In the genomic region with DNA sequence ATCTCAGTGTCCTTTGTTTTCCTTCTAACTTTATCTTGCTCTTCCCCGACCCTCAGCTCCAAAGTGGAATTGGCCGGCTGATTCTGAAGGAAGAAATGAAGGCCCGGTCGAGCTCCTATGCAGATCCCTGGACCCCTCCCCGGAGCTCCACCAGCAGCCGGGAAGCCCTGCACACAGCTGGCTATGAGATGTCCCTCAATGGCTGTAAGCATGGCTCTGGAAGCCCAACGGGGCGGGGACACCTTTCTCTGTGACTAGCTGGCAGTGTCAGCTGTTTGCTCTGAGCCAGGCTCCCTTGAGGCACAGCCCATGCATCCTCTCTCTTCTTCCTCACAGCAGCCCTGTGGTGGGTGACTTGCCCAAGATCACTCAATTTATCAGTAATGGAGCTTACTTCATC, we compare ENCODE assay signal across 35 cellular contexts. TPM values are rescaled to one million over a fixed set of nuclear protein-coding genes. Genes with fewer than 3 reads are reported as not detected.
"Had no signal": no experiment of that assay in that cellular context is flagged by ENCODE, and none has a peak within 500 bp of the region (broad histone marks: within the 10 kb centered on the region; RNA-seq: fewer than 3 reads in every experiment).

No MANE protein-coding gene starts in this region.

- H3K27ac Mint-ChIP-seq: activated naive CD4-positive, alpha-beta T cell treated with anti-CD3 and anti-CD28 coated beads for 36 hours; activated naive CD4-positive, alpha-beta T cell treated with anti-CD3 and anti-CD28 coated beads, Interleukin-2, amount 10 ng/mL, durations not matched to agents 7 days and 5 days; activated naive CD8-positive, alpha-beta T cell; activated naive CD8-positive, alpha-beta T cell treated with anti-CD3 and anti-CD28 coated beads for 36 hours; activated naive CD8-positive, alpha-beta T cell treated with anti-CD3 and anti-CD28 coated beads, Interleukin-2, amount 10 ng/mL, durations not matched to agents 7 days and 5 days; activated naive CD8-positive, alpha-beta T cell treated with anti-CD3 and anti-CD28 coated beads, Interleukin-2, amount 50 U/mL, for 24 hours; activated T-cell treated with anti-CD3 and anti-CD28 coated beads, Interleukin-2, amount 50 U/mL, for 24 hours; activated T-cell treated with anti-CD3 and anti-CD28 coated beads, Interleukin-2, amount 50 U/mL, for 72 hours; activated T-helper 1 cell treated with anti-CD3 and anti-CD28 coated beads, Interleukin-12 subunit alpha, Interleukin-12 subunit beta, Interleukin-2, Interleukin-4 antibody, amounts not matched to agents 30 ng/mL and 10 ng/mL and 1 ng/mL, durations not matched to agents 14 hours and 24 hours and 36 hours; activated T-helper 17 cell treated with anti-CD3 and anti-CD28 coated beads, Interleukin-2, amount 50 U/mL, for 72 hours; activated T-helper 2 cell treated with anti-CD3 and anti-CD28 coated beads, Interferon-gamma antibody, Interleukin-2, Interleukin-4, amounts not matched to agents 10 μg/mL and 5 μg/mL and 100 μg/mL, durations not matched to agents 14 hours and 24 hours and 36 hours; brain had no signal

- H3K9me3 Mint-ChIP-seq: activated naive CD4-positive, alpha-beta T cell treated with anti-CD3 and anti-CD28 coated beads for 36 hours; activated naive CD8-positive, alpha-beta T cell treated with anti-CD3 and anti-CD28 coated beads for 36 hours; activated naive CD8-positive, alpha-beta T cell treated with anti-CD3 and anti-CD28 coated beads, Interleukin-2, amount 10 ng/mL, durations not matched to agents 7 days and 5 days; activated T-cell treated with anti-CD3 and anti-CD28 coated beads, Interleukin-2, amount 50 U/mL, for 72 hours; activated T-helper 1 cell treated with anti-CD3 and anti-CD28 coated beads, Interleukin-12 subunit alpha, Interleukin-12 subunit beta, Interleukin-2, Interleukin-4 antibody, amounts not matched to agents 30 ng/mL and 10 ng/mL and 1 ng/mL, durations not matched to agents 14 hours and 24 hours and 36 hours; activated T-helper 17 cell treated with anti-CD3 and anti-CD28 coated beads, Interleukin-2, amount 50 U/mL, for 72 hours; activated T-helper 2 cell treated with anti-CD3 and anti-CD28 coated beads, Interferon-gamma antibody, Interleukin-2, Interleukin-4, amounts not matched to agents 10 μg/mL and 5 μg/mL and 100 μg/mL, durations not matched to agents 14 hours and 24 hours and 36 hours; central memory CD8-positive, alpha-beta T cell had no signal

- H3K4me1 Mint-ChIP-seq: activated naive CD8-positive, alpha-beta T cell treated with anti-CD3 and anti-CD28 coated beads for 36 hours; activated naive CD8-positive, alpha-beta T cell treated with anti-CD3 and anti-CD28 coated beads, Interleukin-2, amount 50 U/mL, for 24 hours; activated T-helper 17 cell treated with anti-CD3 and anti-CD28 coated beads, Interleukin-2, amount 50 U/mL, for 72 hours; brain had no signal

- H3K27ac ChIP-seq: adrenal gland, ascending aorta, body of pancreas, brain microvascular endothelial cell, breast epithelium, cardiac muscle cell had no signal

- H3K4me1 ChIP-seq: adrenal gland, ascending aorta, body of pancreas, breast epithelium had no signal

- ATAC-seq: activated naive CD8-positive, alpha-beta T cell treated with anti-CD3 and anti-CD28 coated beads, Interleukin-2, amount 50 U/mL, for 24 hours; activated T-cell treated with anti-CD3 and anti-CD28 coated beads, Interleukin-2, amount 50 U/mL, for 4 hours; activated T-cell treated with anti-CD3 and anti-CD28 coated beads, Interleukin-2, amount 50 U/mL, for 72 hours; activated T-helper 17 cell treated with anti-CD3 and anti-CD28 coated beads, Interleukin-2, amount 50 U/mL, for 72 hours; body of pancreas had no signal

- H3K4me3 Mint-ChIP-seq: activated naive CD4-positive, alpha-beta T cell treated with anti-CD3 and anti-CD28 coated beads for 36 hours; activated naive CD4-positive, alpha-beta T cell treated with anti-CD3 and anti-CD28 coated beads, Interleukin-2, amount 10 ng/mL, durations not matched to agents 7 days and 5 days; activated naive CD8-positive, alpha-beta T cell; activated naive CD8-positive, alpha-beta T cell treated with anti-CD3 and anti-CD28 coated beads for 36 hours; activated naive CD8-positive, alpha-beta T cell treated with anti-CD3 and anti-CD28 coated beads, Interleukin-2, amount 10 ng/mL, durations not matched to agents 7 days and 5 days; activated naive CD8-positive, alpha-beta T cell treated with anti-CD3 and anti-CD28 coated beads, Interleukin-2, amount 50 U/mL, for 24 hours; activated T-cell treated with anti-CD3 and anti-CD28 coated beads, Interleukin-2, amount 50 U/mL, for 24 hours; activated T-cell treated with anti-CD3 and anti-CD28 coated beads, Interleukin-2, amount 50 U/mL, for 4 hours; activated T-cell treated with anti-CD3 and anti-CD28 coated beads, Interleukin-2, amount 50 U/mL, for 72 hours; activated T-helper 1 cell treated with anti-CD3 and anti-CD28 coated beads, Interleukin-12 subunit alpha, Interleukin-12 subunit beta, Interleukin-2, Interleukin-4 antibody, amounts not matched to agents 30 ng/mL and 10 ng/mL and 1 ng/mL, durations not matched to agents 14 hours and 24 hours and 36 hours; activated T-helper 17 cell treated with anti-CD3 and anti-CD28 coated beads, Interleukin-2, amount 50 U/mL, for 72 hours; brain; central memory CD8-positive, alpha-beta T cell had no signal

- H3K4me3 ChIP-seq: adrenal gland, ascending aorta, body of pancreas, breast epithelium, cardiac muscle cell had no signal

- H3K9me3 ChIP-seq: adrenal gland, ascending aorta, body of pancreas, breast epithelium had no signal

- DNase-seq: activated gamma-delta T cell; activated gamma-delta T cell treated with Interleukin-2 at 50 U/mL for 16 hours; activated naive CD4-positive, alpha-beta T cell; activated naive CD4-positive, alpha-beta T cell treated with anti-CD3 and anti-CD28 coated beads for 36 hours; activated naive CD4-positive, alpha-beta T cell treated with anti-CD3 and anti-CD28 coated beads, Interleukin-2, amount 10 ng/mL, durations not matched to agents 7 days and 5 days; activated naive CD4-positive, alpha-beta T cell treated with anti-CD3 and anti-CD28 coated beads, Interleukin-2, amount 50 U/mL, for 16 hours; activated naive CD4-positive, alpha-beta T cell treated with Interleukin-2 at 50 U/mL for 16 hours; activated naive CD8-positive, alpha-beta T cell treated with anti-CD3 and anti-CD28 coated beads for 36 hours; activated naive CD8-positive, alpha-beta T cell treated with anti-CD3 and anti-CD28 coated beads, Interleukin-2, amount 10 ng/mL, durations not matched to agents 7 days and 5 days; activated naive CD8-positive, alpha-beta T cell treated with anti-CD3 and anti-CD28 coated beads, Interleukin-2, amount 50 U/mL, for 24 hours; activated T-cell treated with anti-CD3 and anti-CD28 coated beads for 4 hours; activated T-cell treated with anti-CD3 and anti-CD28 coated beads, Interleukin-2, amount 50 U/mL, for 1 hour; activated T-cell treated with anti-CD3 and anti-CD28 coated beads, Interleukin-2, amount 50 U/mL, for 24 hours; activated T-cell treated with anti-CD3 and anti-CD28 coated beads, Interleukin-2, amount 50 U/mL, for 4 hours; activated T-cell treated with anti-CD3 and anti-CD28 coated beads, Interleukin-2, amount 50 U/mL, for 48 hours; activated T-cell treated with anti-CD3 and anti-CD28 coated beads, Interleukin-2, amount 50 U/mL, for 72 hours; adrenal gland; amniotic stem cell; amygdala; anterior cingulate cortex; aorta; body of pancreas; brain microvascular endothelial cell; caudate nucleus; central memory CD4-positive, alpha-beta T cell; cerebellar nuclear complex had no signal

- H3K36me3 ChIP-seq: adrenal gland, brain microvascular endothelial cell, breast epithelium, cardiac muscle cell had no signal

- H3K36me3 Mint-ChIP-seq: activated naive CD4-positive, alpha-beta T cell treated with anti-CD3 and anti-CD28 coated beads, Interleukin-2, amount 10 ng/mL, durations not matched to agents 7 days and 5 days; activated naive CD8-positive, alpha-beta T cell; activated naive CD8-positive, alpha-beta T cell treated with anti-CD3 and anti-CD28 coated beads for 36 hours; activated naive CD8-positive, alpha-beta T cell treated with anti-CD3 and anti-CD28 coated beads, Interleukin-2, amount 10 ng/mL, durations not matched to agents 7 days and 5 days had no signal

- H3K27me3 ChIP-seq: adrenal gland, ascending aorta, body of pancreas, brain microvascular endothelial cell, breast epithelium had no signal

- H3K27me3 Mint-ChIP-seq: activated naive CD8-positive, alpha-beta T cell; activated naive CD8-positive, alpha-beta T cell treated with anti-CD3 and anti-CD28 coated beads for 36 hours; activated naive CD8-positive, alpha-beta T cell treated with anti-CD3 and anti-CD28 coated beads, Interleukin-2, amount 50 U/mL, for 24 hours; activated T-cell treated with anti-CD3 and anti-CD28 coated beads, Interleukin-2, amount 50 U/mL, for 24 hours; central memory CD8-positive, alpha-beta T cell had no signal

RNA-seq across cellular contexts. Expression of gene AFAP1L1, which starts 23.9 kb away (rescaled TPM):
- total RNA-seq: activated T-helper 1 cell treated with anti-CD3 and anti-CD28 coated beads, Interleukin-12 subunit alpha, Interleukin-12 subunit beta, Interleukin-2, Interleukin-4 antibody, amounts not matched to agents 30 ng/mL and 10 ng/mL and 1 ng/mL, durations not matched to agents 14 hours and 24 hours and 36 hours; activated T-helper 2 cell treated with anti-CD3 and anti-CD28 coated beads, Interferon-gamma antibody, Interleukin-2, Interleukin-4, amounts not matched to agents 10 μg/mL and 5 μg/mL and 100 μg/mL, durations not matched to agents 14 hours and 24 hours and 36 hours had no signal
